In the genomic region with DNA sequence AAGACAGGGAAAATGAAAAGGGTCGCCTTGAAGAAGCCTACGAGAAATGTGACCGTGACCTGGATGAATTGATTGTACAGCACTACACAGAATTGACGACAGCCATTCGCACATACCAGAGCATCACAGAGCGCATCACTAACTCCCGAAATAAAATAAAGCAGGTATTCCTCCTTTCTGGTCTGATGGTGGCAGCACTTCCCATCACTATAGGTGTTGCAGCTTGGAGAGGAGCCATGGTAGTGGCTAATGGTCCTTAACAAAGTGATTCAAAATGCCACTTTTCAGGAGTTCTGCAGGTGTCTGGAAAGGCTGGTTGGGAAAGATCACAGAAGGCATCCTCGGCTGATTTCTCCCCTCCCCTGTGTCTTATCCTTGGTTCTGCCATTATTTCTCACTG, we compare ENCODE assay signal across 20 cellular contexts. TPM values are rescaled to one million over a fixed set of nuclear protein-coding genes. Genes with fewer than 3 reads are reported as not detected.
DNase-seq lines count a peak whose midpoint lies in the region; TF ChIP-seq lines count a peak whose summit lies in the region.
"Had no signal": no experiment of that assay in that cellular context is flagged by ENCODE, and none has a peak within 500 bp of the region (broad histone marks: within the 10 kb centered on the region; RNA-seq: fewer than 3 reads in every experiment).

No MANE protein-coding gene starts in this region.

- no peaks in the 10 kb centered on the region for H3K9me2 ChIP-seq in SK-N-SH

- H4K20me1 ChIP-seq in SK-N-SH (ENCODE audit: insufficient read depth) = no peaks in the 10 kb centered on the region

- H3K4me3 Mint-ChIP-seq in activated CD4-positive, alpha-beta T cell treated with anti-CD3 and anti-CD28 coated beads, Interleukin-2, amount 10 ng/mL, durations not matched to agents 7 days and 5 days = no peak overlapping the region
- H3K4me3 Mint-ChIP-seq: CD14-positive monocyte had no signal

- no peaks in the 10 kb centered on the region for H3K27me3 ChIP-seq in SK-N-SH (ENCODE audit: insufficient read depth)
- H3K27me3 ChIP-seq: esophagus squamous epithelium, heart left ventricle had no signal

- DNase-seq in ELF-1 (ENCODE audit: low read depth, low spot score) (peak; percentile 7), SK-N-SH (no peak), iPS-NIHi7 (ENCODE audit: extremely low spot score) (peak; percentile 38), G401 (ENCODE audit: low spot score) (no peak), OCI-M2 (lab: John Stamatoyannopoulos, UW; ENCODE audit: unreplicated experiment) (no peak), retina (no peak)
- no peak for DNase-seq in activated CD4-positive, alpha-beta T cell treated with anti-CD3 and anti-CD28 coated beads, Interleukin-2, amount 10 ng/mL, durations not matched to agents 7 days and 5 days
- DNase-seq: activated gamma-delta T cell; aorta; esophagus squamous epithelium; heart left ventricle; NCI-H1417 treated with DMSO at 0.1 percent for 48 hours; NCI-H510A; stimulated activated CD4-positive, alpha-beta T cell treated with anti-CD3 and anti-CD28 coated beads, Interleukin-4, amount 100 ng/mL, for 24 hours; T-helper 1 cell had no signal

- H3K4me1 Mint-ChIP-seq in activated CD4-positive, alpha-beta T cell treated with anti-CD3 and anti-CD28 coated beads, Interleukin-2, amount 10 ng/mL, durations not matched to agents 7 days and 5 days = no peaks in the 10 kb centered on the region
- H3K4me1 Mint-ChIP-seq: CD14-positive monocyte had no signal

- POLR2A ChIA-PET in SK-N-SH (lab: Yijun Ruan, JAX) = interaction anchor here (1.1 kb wide), 1 partner anchor 18 kb away, joined by 3 read pairs; no protein-coding TSS in a partner anchor
- POLR2A ChIA-PET in activated CD4-positive, alpha-beta T cell treated with anti-CD3 and anti-CD28 coated beads, Interleukin-2, amount 10 ng/mL, durations not matched to agents 7 days and 5 days (lab: Charles Lee) = no interaction called here

- TF ChIP-seq RAD21 in SK-N-SH (IDR thresholded peaks at IDR 0.05; ENCODE audit: low read length) = peak; percentile 28; the same call in 1 of the 2 replicates

- H3K9me3 Mint-ChIP-seq in activated CD4-positive, alpha-beta T cell treated with anti-CD3 and anti-CD28 coated beads, Interleukin-2, amount 10 ng/mL, durations not matched to agents 7 days and 5 days = no peaks in the 10 kb centered on the region

- peaks cover 25 to 32% of the 10 kb centered on the region in 2 experiments for H3K36me3 ChIP-seq in SK-N-SH (replicated peaks in 1 of 2; ENCODE audit: control insufficient read depth in 1 of 2, insufficient read depth in 2 of 2, low read length in 1 of 2)
- H3K36me3 ChIP-seq: thoracic aorta had no signal

- H2AFZ ChIP-seq in SK-N-SH (ENCODE audit: low read depth) = no peak overlapping the region
- H2AFZ ChIP-seq: GM23248 had no signal

- peaks cover 47% of the 10 kb centered on the region for H3K36me3 Mint-ChIP-seq in activated CD4-positive, alpha-beta T cell treated with anti-CD3 and anti-CD28 coated beads, Interleukin-2, amount 10 ng/mL, durations not matched to agents 7 days and 5 days (ENCODE audit: low read depth)

- TF ChIP-seq CTCF in LNCAP (IDR thresholded peaks at IDR 0.05) (0 out of 2 replicates have a peak, but pooled peaks have one; percentile 15), SK-N-SH (IDR thresholded peaks at IDR 0.05) (peak; percentile 16; the same call in 1 of the 2 replicates)

- in situ Hi-C loops in G401 (cut with HindIII; ENCODE audit: low sequenced_read_pairs) = no loop called here

- H3K4me1 ChIP-seq in SK-N-SH (ENCODE audit: control insufficient read depth in 1 of 2, insufficient read depth in 2 of 2, low read depth in 1 of 2, low read length in 1 of 2) = no peaks in the 10 kb centered on the region; a peak in 1 of 4 replicates

- CTCF ChIA-PET in SK-N-SH (lab: Yijun Ruan, JAX) = interaction anchor here (0.7 to 1.7 kb wide), 3 partner anchors 13 to 33 kb away, joined by 3 to 5 read pairs (median 3); no protein-coding TSS in a partner anchor
- CTCF ChIA-PET in activated CD4-positive, alpha-beta T cell treated with anti-CD3 and anti-CD28 coated beads, Interleukin-2, amount 10 ng/mL, durations not matched to agents 7 days and 5 days (lab: Charles Lee) = no interaction called here

- no peak for TF ChIP-seq EP300 in SK-N-SH (IDR thresholded peaks at IDR 0.05; ENCODE audit: borderline replicate concordance in 1 of 2, low read depth in 1 of 2, low read length in 1 of 2)

- WGBS in SK-N-SH (ENCODE audit: low lambda C conversion rate) = 99% methylated on average over 8 of the region's 8 CpGs

- H3K4me3 ChIP-seq in SK-N-SH (ENCODE audit: low read depth in 2 of 2, low read length in 1 of 2) = no peak overlapping the region
- H3K4me3 ChIP-seq: esophagus squamous epithelium, GM23248, heart left ventricle, thoracic aorta had no signal

- H3K79me2 ChIP-seq in SK-N-SH (ENCODE audit: insufficient read depth) = peaks cover 24% of the 10 kb centered on the region

- no peaks in the 10 kb centered on the region for H3K27me3 Mint-ChIP-seq in activated CD4-positive, alpha-beta T cell treated with anti-CD3 and anti-CD28 coated beads, Interleukin-2, amount 10 ng/mL, durations not matched to agents 7 days and 5 days

- H3F3A ChIP-seq in SK-N-SH (replicated peaks; ENCODE audit: insufficient read depth) = peaks cover 3% of the 10 kb centered on the region

- no peaks in the 10 kb centered on the region for H3K9me3 ChIP-seq in SK-N-SH
- H3K9me3 ChIP-seq: esophagus squamous epithelium, heart left ventricle, thoracic aorta had no signal

- H3K9ac ChIP-seq in SK-N-SH = no peak overlapping the region
- H3K9ac ChIP-seq: GM23248 had no signal

- no peak overlapping the region for H3K27ac Mint-ChIP-seq in activated CD4-positive, alpha-beta T cell treated with anti-CD3 and anti-CD28 coated beads, Interleukin-2, amount 10 ng/mL, durations not matched to agents 7 days and 5 days

- no peak overlapping the region for H3K27ac ChIP-seq in SK-N-SH (ENCODE audit: low read depth in 2 of 2, low read length in 1 of 2)
- H3K27ac ChIP-seq: esophagus squamous epithelium, GM23248, heart left ventricle, RWPE1, thoracic aorta had no signal

- H3K4me2 ChIP-seq in SK-N-SH = no peak overlapping the region

TF ChIP-seq in SK-N-SH, 30 proteins besides CTCF, POLR2A, EP300 and RAD21 (continues in another document):
- TF ChIP-seq TCF12 (IDR thresholded peaks at IDR 0.05) = no peak
- TF ChIP-seq, protein P1, sequence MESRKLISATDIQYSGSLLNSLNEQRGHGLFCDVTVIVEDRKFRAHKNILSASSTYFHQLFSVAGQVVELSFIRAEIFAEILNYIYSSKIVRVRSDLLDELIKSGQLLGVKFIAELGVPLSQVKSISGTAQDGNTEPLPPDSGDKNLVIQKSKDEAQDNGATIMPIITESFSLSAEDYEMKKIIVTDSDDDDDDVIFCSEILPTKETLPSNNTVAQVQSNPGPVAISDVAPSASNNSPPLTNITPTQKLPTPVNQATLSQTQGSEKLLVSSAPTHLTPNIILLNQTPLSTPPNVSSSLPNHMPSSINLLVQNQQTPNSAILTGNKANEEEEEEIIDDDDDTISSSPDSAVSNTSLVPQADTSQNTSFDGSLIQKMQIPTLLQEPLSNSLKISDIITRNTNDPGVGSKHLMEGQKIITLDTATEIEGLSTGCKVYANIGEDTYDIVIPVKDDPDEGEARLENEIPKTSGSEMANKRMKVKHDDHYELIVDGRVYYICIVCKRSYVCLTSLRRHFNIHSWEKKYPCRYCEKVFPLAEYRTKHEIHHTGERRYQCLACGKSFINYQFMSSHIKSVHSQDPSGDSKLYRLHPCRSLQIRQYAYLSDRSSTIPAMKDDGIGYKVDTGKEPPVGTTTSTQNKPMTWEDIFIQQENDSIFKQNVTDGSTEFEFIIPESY (IDR thresholded peaks at IDR 0.05; ENCODE audit: borderline replicate concordance, low read depth) = no peak
- TF ChIP-seq FOSL2 (IDR thresholded peaks at IDR 0.05; ENCODE audit: borderline replicate concordance, low read depth) = no peak
- no peak for TF ChIP-seq YY1 (IDR thresholded peaks at IDR 0.05; ENCODE audit: low read depth)
- TF ChIP-seq, protein P2, sequence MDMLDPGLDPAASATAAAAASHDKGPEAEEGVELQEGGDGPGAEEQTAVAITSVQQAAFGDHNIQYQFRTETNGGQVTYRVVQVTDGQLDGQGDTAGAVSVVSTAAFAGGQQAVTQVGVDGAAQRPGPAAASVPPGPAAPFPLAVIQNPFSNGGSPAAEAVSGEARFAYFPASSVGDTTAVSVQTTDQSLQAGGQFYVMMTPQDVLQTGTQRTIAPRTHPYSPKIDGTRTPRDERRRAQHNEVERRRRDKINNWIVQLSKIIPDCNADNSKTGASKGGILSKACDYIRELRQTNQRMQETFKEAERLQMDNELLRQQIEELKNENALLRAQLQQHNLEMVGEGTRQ (IDR thresholded peaks at IDR 0.05; ENCODE audit: borderline replicate concordance, low read depth, low read length) = no peak
- TF ChIP-seq CHD2 (IDR thresholded peaks at IDR 0.05; ENCODE audit: low read length, partially characterized antibody) = no peak

RNA-seq across cellular contexts. Expression of a gene that starts 22.1 kb away (rescaled TPM):
- 35.5 and 37.3 TPM in 2 replicates for polyA plus RNA-seq in SK-N-SH (2012; rRNA removed)
- polyA plus RNA-seq in SK-N-SH (2012; cell fraction: cytosol; rRNA removed) = 38.8 and 48.9 TPM in 2 replicates
- polyA plus RNA-seq in SK-N-SH (2012; cell fraction: nucleus; rRNA removed) = 41.3 and 46.3 TPM in 2 replicates
- total RNA-seq in activated CD4-positive, alpha-beta T cell treated with anti-CD3 and anti-CD28 coated beads, Interleukin-2, amount 10 ng/mL, durations not matched to agents 7 days and 5 days = 10 to 100 TPM; 76.7 to 84.6 TPM
- 62.4 and 68.4 TPM in 2 replicates for total RNA-seq in G401 (2014; rRNA removed; shearing (Covaris generic))

Comparison
In these comparisons a context has a peak if more than half of its experiments do, and no peak if none do; other contexts are left out.
1. DNase-seq: peak in ELF-1 (single experiment) and iPS-NIHi7 (single experiment); none in SK-N-SH (single experiment), activated CD4-positive, alpha-beta T cell treated with anti-CD3 and anti-CD28 coated beads, Interleukin-2, amount 10 ng/mL, durations not matched to agents 7 days and 5 days (single experiment), G401 (single experiment), OCI-M2 (single experiment) and retina (single experiment).